ENCODE assay signal across 21 cellular contexts in the genomic region with DNA sequence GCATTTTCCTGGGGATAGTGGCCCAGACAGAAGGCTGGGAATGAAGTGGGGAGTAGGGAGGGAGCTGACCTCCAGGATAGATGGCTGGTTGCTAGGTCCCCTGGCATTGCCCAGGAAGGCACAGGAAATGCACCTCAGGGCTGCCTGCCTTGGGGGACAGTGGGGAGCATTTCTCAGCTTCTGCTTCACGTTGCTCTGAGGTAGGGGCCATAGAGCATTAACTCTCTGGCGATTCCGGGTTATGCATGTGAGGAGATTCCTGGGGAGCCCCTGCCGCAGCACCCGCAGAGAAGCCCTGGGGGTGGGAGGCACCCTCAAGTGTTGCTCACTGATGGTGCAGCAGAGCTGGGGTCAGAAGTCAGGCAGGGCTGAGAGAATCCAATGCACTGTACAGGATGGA.
DNase-seq lines count a peak whose midpoint lies in the region; ATAC-seq and TF ChIP-seq lines count a peak whose summit lies in the region.
"Had no signal": no experiment of that assay in that cellular context is flagged by ENCODE, and none has a peak within 500 bp of the region (broad histone marks: within the 10 kb centered on the region; RNA-seq: fewer than 3 reads in every experiment).

No MANE protein-coding gene starts in this region.

- no peak overlapping the region for H3K4me3 Mint-ChIP-seq in activated CD4-positive, alpha-beta T cell treated with anti-CD3 and anti-CD28 coated beads, Interleukin-2, amount 10 ng/mL, durations not matched to agents 24 days and 14 days
- no peak overlapping the region for H3K4me3 Mint-ChIP-seq in activated CD4-positive, alpha-beta T cell treated with anti-CD3 and anti-CD28 coated beads for 36 hours

- H3K27me3 ChIP-seq in right atrium auricular region (no peaks in the 10 kb centered on the region), spleen (replicated peaks in 1 of 7) (no peaks in the 10 kb centered on the region)
- H3K27me3 ChIP-seq: MG63 had no signal

- TF ChIP-seq POLR2A in spleen (IDR thresholded peaks at IDR 0.05) = no peak

- TF ChIP-seq CTCF in right atrium auricular region (IDR thresholded peaks at IDR 0.05) (no peak), spleen (IDR thresholded peaks at IDR 0.05 in 8 of 11, conservative IDR thresholded peaks at IDR 0.05 in 3 of 11) (no peak)

- 70 to 83% (median 82%) methylated on average over 5 of the region's 5 CpGs for WGBS in spleen, 5 donors

- H3K4me1 Mint-ChIP-seq in activated CD4-positive, alpha-beta T cell treated with anti-CD3 and anti-CD28 coated beads, Interleukin-2, amount 10 ng/mL, durations not matched to agents 24 days and 14 days = no peaks in the 10 kb centered on the region
- H3K4me1 Mint-ChIP-seq in activated CD4-positive, alpha-beta T cell treated with anti-CD3 and anti-CD28 coated beads for 36 hours = no peaks in the 10 kb centered on the region

- H3K9me3 ChIP-seq in right atrium auricular region (no peaks in the 10 kb centered on the region), spleen (peaks cover 0 to 3% (median under 1%) of the 10 kb centered on the region in 8 donors)

- H3K4me3 ChIP-seq in right atrium auricular region (no peak overlapping the region), spleen (no peak overlapping the region)
- H3K4me3 ChIP-seq: MG63 had no signal

- H3K27ac ChIP-seq in right atrium auricular region (no peak overlapping the region), spleen (no peak overlapping the region)
- H3K27ac ChIP-seq: 22Rv1 had no signal

- no peaks in the 10 kb centered on the region for H3K9me3 Mint-ChIP-seq in activated CD4-positive, alpha-beta T cell treated with anti-CD3 and anti-CD28 coated beads, Interleukin-2, amount 10 ng/mL, durations not matched to agents 24 days and 14 days
- H3K9me3 Mint-ChIP-seq in activated CD4-positive, alpha-beta T cell treated with anti-CD3 and anti-CD28 coated beads for 36 hours (ENCODE audit: low read depth) = no peaks in the 10 kb centered on the region

- no peak overlapping the region for H3K27ac Mint-ChIP-seq in activated CD4-positive, alpha-beta T cell treated with anti-CD3 and anti-CD28 coated beads, Interleukin-2, amount 10 ng/mL, durations not matched to agents 24 days and 14 days
- no peak overlapping the region for H3K27ac Mint-ChIP-seq in activated CD4-positive, alpha-beta T cell treated with anti-CD3 and anti-CD28 coated beads for 36 hours

- no peaks in the 10 kb centered on the region for H3K4me1 ChIP-seq in right atrium auricular region
- peaks cover 0 to 31% (median 0%) of the 10 kb centered on the region in 6 donors for H3K4me1 ChIP-seq in spleen

- no peak for ATAC-seq in activated CD4-positive, alpha-beta T cell treated with anti-CD3 and anti-CD28 coated beads for 36 hours
- ATAC-seq in Right ventricle myocardium superior (ENCODE audit: poor library complexity) (no peak), HG02610 (IDR thresholded peaks at IDR 0.05; ENCODE audit: unreplicated experiment) (no peak)
- ATAC-seq: HCT116 had no signal

- H3K36me3 ChIP-seq in right atrium auricular region (no peaks in the 10 kb centered on the region), spleen (no peaks in the 10 kb centered on the region)
- H3K36me3 ChIP-seq: MG63 had no signal

- intact Hi-C loops in activated CD4-positive, alpha-beta T cell treated with anti-CD3 and anti-CD28 coated beads, Interleukin-2, amount 10 ng/mL, durations not matched to agents 24 days and 14 days (cut with micrococcal nuclease) = no loop called here
- intact Hi-C loops in activated CD4-positive, alpha-beta T cell treated with anti-CD3 and anti-CD28 coated beads for 36 hours (cut with DNase I, micrococcal nuclease) = no loop called here
- intact Hi-C loops in Right ventricle myocardium superior (cut with DNase I) (no loop called here), spleen (cut with DNase I; ENCODE audit: low total_unique reads) (no loop called here)

- no peaks in the 10 kb centered on the region for H3K27me3 Mint-ChIP-seq in activated CD4-positive, alpha-beta T cell treated with anti-CD3 and anti-CD28 coated beads, Interleukin-2, amount 10 ng/mL, durations not matched to agents 24 days and 14 days
- peaks cover 11% of the 10 kb centered on the region for H3K27me3 Mint-ChIP-seq in activated CD4-positive, alpha-beta T cell treated with anti-CD3 and anti-CD28 coated beads for 36 hours

- CTCF ChIA-PET in activated CD4-positive, alpha-beta T cell treated with anti-CD3 and anti-CD28 coated beads for 36 hours (lab: Charles Lee) = no interaction called here

- H3K36me3 Mint-ChIP-seq in activated CD4-positive, alpha-beta T cell treated with anti-CD3 and anti-CD28 coated beads, Interleukin-2, amount 10 ng/mL, durations not matched to agents 24 days and 14 days (ENCODE audit: low read depth) = no peaks in the 10 kb centered on the region
- H3K36me3 Mint-ChIP-seq in activated CD4-positive, alpha-beta T cell treated with anti-CD3 and anti-CD28 coated beads for 36 hours (ENCODE audit: low read depth) = no peaks in the 10 kb centered on the region

- peak; percentile 28 for DNase-seq in activated CD4-positive, alpha-beta T cell treated with anti-CD3 and anti-CD28 coated beads, Interleukin-2, amount 10 ng/mL, durations not matched to agents 24 days and 14 days
- DNase-seq in activated CD4-positive, alpha-beta T cell treated with anti-CD3 and anti-CD28 coated beads for 36 hours = no peak
- DNase-seq in right atrium auricular region (ENCODE audit: low spot score) (peak; percentile 46), Right ventricle myocardium superior (no peak), spleen (peak; percentile 42), GM03348 (ENCODE audit: low spot score) (no peak)
- DNase-seq: ACHN, Calu3, DMS79 treated with DMSO at 0.1 percent for 48 hours, IMR-90, KG1, MG63, NCI-H1105 treated with DMSO at 0.1 percent for 48 hours, NCI-H146, NCI-H1930, NCI-H446, NCI-H524 treated with DMSO at 0.1 percent for 48 hours, NCI-H774 had no signal

- POLR2A ChIA-PET in activated CD4-positive, alpha-beta T cell treated with anti-CD3 and anti-CD28 coated beads for 36 hours (lab: Charles Lee) = no interaction called here

Comparison
In these comparisons a context has a peak if more than half of its experiments do, and no peak if none do; other contexts are left out.
1. DNase-seq: peak in activated CD4-positive, alpha-beta T cell treated with anti-CD3 and anti-CD28 coated beads, Interleukin-2, amount 10 ng/mL, durations not matched to agents 24 days and 14 days (single experiment), right atrium auricular region (single experiment) and spleen (single experiment); none in activated CD4-positive, alpha-beta T cell treated with anti-CD3 and anti-CD28 coated beads for 36 hours (single experiment), Right ventricle myocardium superior (single experiment) and GM03348 (single experiment).